Comparison of ENCODE assay signal across 36 cellular contexts in genomic region chr21:31636874-31637273, GRCh38.
"Had no signal": no experiment of that assay in that cellular context is flagged by ENCODE, and none has a peak within 500 bp of the region (broad histone marks: within the 10 kb centered on the region; RNA-seq: fewer than 3 reads in every experiment).

No MANE protein-coding gene starts in this region.

- H3K27me3 ChIP-seq: MG63 had no signal

- H3K27ac ChIP-seq: KMS-11 had no signal

- H3K36me3 ChIP-seq: MG63 had no signal

- H3K4me3 ChIP-seq: MG63 had no signal

- DNase-seq: Karpas-422, Kasumi-1, KG1, MG63, MM.1S, MV-4-11, NCI-H1048, NCI-H1092, NCI-H1092 treated with DMSO at 0.1 percent for 48 hours, NCI-H1105, NCI-H1105 treated with DMSO at 0.1 percent for 48 hours, NCI-H1417, NCI-H1417 treated with DMSO at 0.1 percent for 48 hours, NCI-H1436, NCI-H1436 treated with DMSO at 0.1 percent for 48 hours, NCI-H146, NCI-H1694, NCI-H1694 treated with DMSO at 0.1 percent for 48 hours, NCI-H187, NCI-H187 treated with DMSO at 0.1 percent for 48 hours, NCI-H1930, NCI-H2029, NCI-H2029 treated with DMSO at 0.1 percent for 48 hours, NCI-H2081, NCI-H2081 treated with DMSO at 0.1 percent for 48 hours, NCI-H2107, NCI-H2171, NCI-H2171 treated with DMSO at 0.1 percent for 48 hours, NCI-H2227 treated with DMSO at 0.1 percent for 48 hours, NCI-H226, NCI-H345, NCI-H446, NCI-H446 treated with DMSO at 0.1 percent for 48 hours, NCI-H510A, NCI-H510A treated with DMSO at 0.1 percent for 48 hours had no signal

- H3K9me3 ChIP-seq: MG63 had no signal
